ENCODE assay signal across 10 cellular contexts in genomic region chr11:46271875-46272815, GRCh38. TPM values are rescaled to one million over a fixed set of nuclear protein-coding genes. Genes with fewer than 3 reads are reported as not detected.
A peak's percentile ranks its signal among the peaks of the same experiment; 100 is the strongest.
DNase-seq lines count a peak whose midpoint lies in the region; TF ChIP-seq lines count a peak whose summit lies in the region.
"Had no signal": no experiment of that assay in that cellular context is flagged by ENCODE, and none has a peak within 500 bp of the region (broad histone marks: within the 10 kb centered on the region; RNA-seq: fewer than 3 reads in every experiment).

No MANE protein-coding gene starts in this region.

- H3K79me2 ChIP-seq in SK-N-SH (ENCODE audit: insufficient read depth) = no peaks in the 10 kb centered on the region

- H4K20me1 ChIP-seq in SK-N-SH (ENCODE audit: insufficient read depth) = no peaks in the 10 kb centered on the region

- H3K27me3 ChIP-seq in SK-N-SH (ENCODE audit: insufficient read depth) (no peaks in the 10 kb centered on the region), iPS-15b (ENCODE audit: control insufficient read depth, insufficient read depth, low read length) (peaks cover 6% of the 10 kb centered on the region), skeletal muscle satellite cell (ENCODE audit: control insufficient read depth, insufficient read depth, low read length) (no peaks in the 10 kb centered on the region), endodermal cell (ENCODE audit: control insufficient read depth, insufficient read depth, low read length, poor library complexity, severe bottlenecking) (no peaks in the 10 kb centered on the region)

- H3K4me2 ChIP-seq in SK-N-SH (0 out of 2 replicates have a peak overlapping the region, but pooled peaks have one; percentile 32), skeletal muscle satellite cell (ENCODE audit: low read length) (peak overlapping the region; percentile 58)

- peak; percentile 75 for DNase-seq in EH (ENCODE audit: low read depth)
- no peak for DNase-seq in SK-N-SH
- DNase-seq in endodermal cell = no peak
- DNase-seq in A172 (ENCODE audit: low spot score) = no peak
- no peak for DNase-seq in NCI-H510A (lab: John Stamatoyannopoulos, UW)
- no peak for DNase-seq in effector CD8-positive, alpha-beta T cell (lab: John Stamatoyannopoulos, UW)
- DNase-seq: NCI-H524 treated with DMSO at 0.1 percent for 48 hours had no signal

- no peak for TF ChIP-seq EP300 in SK-N-SH (IDR thresholded peaks at IDR 0.05; ENCODE audit: borderline replicate concordance in 1 of 2, low read depth in 1 of 2, low read length in 1 of 2)

- H3K9ac ChIP-seq in SK-N-SH (peak overlapping the region; percentile 43; the same call in 1 of the 2 replicates), iPS-15b (ENCODE audit: low read depth, low read length) (peak overlapping the region; percentile 26), skeletal muscle satellite cell (ENCODE audit: low read depth, low read length) (peak overlapping the region; percentile 58), endodermal cell (ENCODE audit: extremely low read depth, low read length, poor library complexity, severe bottlenecking) (no peak overlapping the region)

- 79% methylated on average over 15 of the region's 16 CpGs for WGBS in SK-N-SH (ENCODE audit: low lambda C conversion rate)
- WGBS in endodermal cell (ENCODE audit: insufficient coverage in 1 of 2, insufficient read length in 1 of 2), 2 experiments = 75 to 82% methylated on average over 1 to 16 of the region's 16 CpGs

- no peaks in the 10 kb centered on the region for H3K9me3 Mint-ChIP-seq in endodermal cell
- H3K9me3 Mint-ChIP-seq: activated T-helper 2 cell treated with anti-CD3 and anti-CD28 coated beads, Interferon-gamma antibody, Interleukin-2, Interleukin-4, amounts not matched to agents 10 μg/mL and 5 μg/mL and 100 μg/mL, durations not matched to agents 14 hours and 24 hours and 36 hours had no signal

- H2AFZ ChIP-seq in SK-N-SH (ENCODE audit: low read depth) = peak overlapping the region; percentile 61

- CTCF ChIA-PET in SK-N-SH (lab: Yijun Ruan, JAX) = interaction anchor here (0.8 to 3.0 kb wide), 7 partner anchors 9 to 80 kb away, joined by 3 to 15 read pairs (median 4); no protein-coding TSS in a partner anchor

- peaks cover 4% of the 10 kb centered on the region for H3K27me3 Mint-ChIP-seq in endodermal cell (ENCODE audit: insufficient read depth)

- H3F3A ChIP-seq in SK-N-SH (replicated peaks; ENCODE audit: insufficient read depth) = peaks cover 18% of the 10 kb centered on the region

- no peak for TF ChIP-seq CTCF in SK-N-SH (IDR thresholded peaks at IDR 0.05)
- no peak for TF ChIP-seq CTCF in endodermal cell (conservative IDR thresholded peaks at IDR 0.05)

- H3K36me3 ChIP-seq in SK-N-SH (replicated peaks in 1 of 2; ENCODE audit: control insufficient read depth in 1 of 2, insufficient read depth in 2 of 2, low read length in 1 of 2) (no peaks in the 10 kb centered on the region), iPS-15b (ENCODE audit: control insufficient read depth, insufficient read depth, low read length) (no peaks in the 10 kb centered on the region), skeletal muscle satellite cell (ENCODE audit: insufficient read depth, low read length) (no peaks in the 10 kb centered on the region), endodermal cell (ENCODE audit: control insufficient read depth, insufficient read depth, low read length) (no peaks in the 10 kb centered on the region)

- H3K4me1 ChIP-seq in SK-N-SH (ENCODE audit: control insufficient read depth in 1 of 2, insufficient read depth in 2 of 2, low read depth in 1 of 2, low read length in 1 of 2) = peaks cover 16 to 26% of the 10 kb centered on the region in 2 experiments; a peak in 3 of 4 replicates
- peaks cover 9% of the 10 kb centered on the region for H3K4me1 ChIP-seq in iPS-15b (ENCODE audit: control insufficient read depth, insufficient read depth, low read length)
- H3K4me1 ChIP-seq in skeletal muscle satellite cell (ENCODE audit: control insufficient read depth, insufficient read depth, low read length) = peaks cover 38% of the 10 kb centered on the region
- peaks cover 27% of the 10 kb centered on the region for H3K4me1 ChIP-seq in endodermal cell (ENCODE audit: control insufficient read depth, insufficient read depth, low read length)

- POLR2A ChIA-PET in SK-N-SH (lab: Yijun Ruan, JAX) = interaction anchor here (1.3 kb wide), 1 partner anchor 29 kb away, joined by 4 read pairs; no protein-coding TSS in a partner anchor

- H3K27ac ChIP-seq in SK-N-SH (ENCODE audit: low read depth in 2 of 2, low read length in 1 of 2) (peak overlapping the region; percentile 2 to 77; a peak in 3 of 4 replicates), endodermal cell (ENCODE audit: low read depth, low read length) (no peak overlapping the region)

- no peak overlapping the region for H3K27ac Mint-ChIP-seq in endodermal cell
- H3K27ac Mint-ChIP-seq: activated T-helper 2 cell treated with anti-CD3 and anti-CD28 coated beads, Interferon-gamma antibody, Interleukin-2, Interleukin-4, amounts not matched to agents 10 μg/mL and 5 μg/mL and 100 μg/mL, durations not matched to agents 14 hours and 24 hours and 36 hours had no signal

- no peaks in the 10 kb centered on the region for H3K9me2 ChIP-seq in SK-N-SH

- H3K36me3 Mint-ChIP-seq in endodermal cell (ENCODE audit: low read depth) = no peaks in the 10 kb centered on the region

- TF ChIP-seq RAD21 in SK-N-SH (IDR thresholded peaks at IDR 0.05; ENCODE audit: low read length) = no peak

- H3K4me3 ChIP-seq in SK-N-SH (ENCODE audit: low read depth in 2 of 2, low read length in 1 of 2) (no peak overlapping the region), iPS-15b (ENCODE audit: low read depth, low read length) (no peak overlapping the region), skeletal muscle satellite cell (ENCODE audit: low read length) (no peak overlapping the region), endodermal cell (ENCODE audit: low read length) (no peak overlapping the region)

- H3K4me3 Mint-ChIP-seq in endodermal cell = no peak overlapping the region

- H3K9me3 ChIP-seq in SK-N-SH (no peaks in the 10 kb centered on the region), iPS-15b (ENCODE audit: control insufficient read depth, insufficient read depth, low read length) (no peaks in the 10 kb centered on the region), skeletal muscle satellite cell (replicated peaks; ENCODE audit: low read length) (no peaks in the 10 kb centered on the region), endodermal cell (ENCODE audit: control insufficient read depth, low read length) (no peaks in the 10 kb centered on the region)

- H3K4me1 Mint-ChIP-seq in endodermal cell = peaks cover 54% of the 10 kb centered on the region

TF ChIP-seq in SK-N-SH, 30 proteins besides CTCF, POLR2A, EP300 and RAD21 (continues in another document):
- TF ChIP-seq RXRA (IDR thresholded peaks at IDR 0.05; ENCODE audit: borderline replicate concordance, low read depth) (no peak), MEF2A (IDR thresholded peaks at IDR 0.05; ENCODE audit: borderline replicate concordance, low read depth) (no peak), REST (IDR thresholded peaks at IDR 0.05; ENCODE audit: low read depth, low read length) (no peak), USF1 (IDR thresholded peaks at IDR 0.05; ENCODE audit: borderline replicate concordance, low read depth) (no peak), SIN3A (IDR thresholded peaks at IDR 0.05; ENCODE audit: borderline replicate concordance, low read depth, low read length) (no peak), MXI1 (IDR thresholded peaks at IDR 0.05; ENCODE audit: low read depth, low read length) (no peak), SMC3 (IDR thresholded peaks at IDR 0.05; ENCODE audit: low read depth, low read length) (no peak), RCOR1 (IDR thresholded peaks at IDR 0.05; ENCODE audit: low read length) (no peak)

RNA-seq across cellular contexts. Expression of gene CREB3L1, which starts 5.3 kb away (rescaled TPM):
- 5.6 and 14.0 TPM in 2 replicates for polyA plus RNA-seq in SK-N-SH (2012; rRNA removed)
- polyA plus RNA-seq in SK-N-SH (2012; cell fraction: cytosol; rRNA removed) = 9.9 and 13.3 TPM in 2 replicates
- polyA plus RNA-seq in SK-N-SH (2012; cell fraction: nucleus; rRNA removed) = 14.7 and 17.4 TPM in 2 replicates
- total RNA-seq in skeletal muscle satellite cell (2012; rRNA removed) = 10.4 and 18.6 TPM in 2 replicates
- 1 to 10 TPM; 8.8 to 9.9 TPM for total RNA-seq in endodermal cell
- 6.6 TPM for polyA plus RNA-seq in endodermal cell (2013, experiment 1 of 2)
- 7.5 TPM for polyA plus RNA-seq in endodermal cell (2013, experiment 2 of 2)
- 7.5 and 15.4 TPM in 2 replicates for total RNA-seq in A172 (2014; rRNA removed; shearing (Covaris generic))
- total RNA-seq: activated T-helper 2 cell treated with anti-CD3 and anti-CD28 coated beads, Interferon-gamma antibody, Interleukin-2, Interleukin-4, amounts not matched to agents 10 μg/mL and 5 μg/mL and 100 μg/mL, durations not matched to agents 14 hours and 24 hours and 36 hours had no signal
